ENCODE assay signal across 18 cellular contexts in genomic region chr6:169824848-169825557, GRCh38.
"Had no signal": no experiment of that assay in that cellular context is flagged by ENCODE, and none has a peak within 500 bp of the region (broad histone marks: within the 10 kb centered on the region; RNA-seq: fewer than 3 reads in every experiment).

No MANE protein-coding gene starts in this region.

- H3K9me3 ChIP-seq: gastrocnemius medialis, neutrophil, pancreas, right lobe of liver had no signal

- H3K27ac Mint-ChIP-seq: activated naive CD4-positive, alpha-beta T cell treated with anti-CD3 and anti-CD28 coated beads, Interleukin-2, amount 50 U/mL, for 72 hours; brain; effector memory CD8-positive, alpha-beta T cell; nephron; stimulated activated memory B cell treated with anti-CD40 and anti-IgM and Interleukin-4, amounts not matched to agents 10 μg/mL and 1 μg/mL and 100 μg/mL, for 72 hours; T-cell; T-helper 2 cell treated with Interferon-gamma antibody and Interleukin-4, amounts not matched to agents 5 μg/mL and 100 μg/mL, for 36 hours had no signal

- H3K4me3 ChIP-seq: esophagus squamous epithelium, gastrocnemius medialis, pancreas, right lobe of liver, skin epidermis had no signal

- DNase-seq: activated CD4-positive, alpha-beta T cell treated with anti-CD3 and anti-CD28 coated beads, Interleukin-2, amount 50 U/mL, for 1 hour; activated T-cell treated with anti-CD3 and anti-CD28 coated beads, Interleukin-2, amount 50 U/mL, for 1 hour; effector memory CD8-positive, alpha-beta T cell; esophagus squamous epithelium; gastrocnemius medialis; right lobe of liver; stimulated activated CD4-positive, alpha-beta T cell treated with anti-CD3 and anti-CD28 coated beads, Interleukin-15, amount 100 ng/mL, for 24 hours; T-cell; trophoblast cell had no signal

- H3K9me3 Mint-ChIP-seq: activated naive CD4-positive, alpha-beta T cell treated with anti-CD3 and anti-CD28 coated beads, Interleukin-2, amount 50 U/mL, for 72 hours; T-helper 2 cell treated with Interferon-gamma antibody and Interleukin-4, amounts not matched to agents 5 μg/mL and 100 μg/mL, for 36 hours had no signal

- H3K36me3 Mint-ChIP-seq: brain; stimulated activated memory B cell treated with anti-CD40 and anti-IgM and Interleukin-4, amounts not matched to agents 10 μg/mL and 1 μg/mL and 100 μg/mL, for 72 hours; T-cell had no signal

- H3K4me3 Mint-ChIP-seq: brain; effector memory CD8-positive, alpha-beta T cell; nephron; stimulated activated memory B cell treated with anti-CD40 and anti-IgM and Interleukin-4, amounts not matched to agents 10 μg/mL and 1 μg/mL and 100 μg/mL, for 72 hours; T-cell; T-helper 2 cell treated with Interferon-gamma antibody and Interleukin-4, amounts not matched to agents 5 μg/mL and 100 μg/mL, for 36 hours had no signal

- H3K36me3 ChIP-seq: esophagus squamous epithelium, gastrocnemius medialis, neutrophil, pancreas, right lobe of liver had no signal

- H3K4me1 Mint-ChIP-seq: brain; nephron; stimulated activated memory B cell treated with anti-CD40 and anti-IgM and Interleukin-4, amounts not matched to agents 10 μg/mL and 1 μg/mL and 100 μg/mL, for 72 hours; T-cell had no signal

- H3K4me1 ChIP-seq: esophagus squamous epithelium, gastrocnemius medialis, pancreas, right lobe of liver had no signal

- H3K27me3 ChIP-seq: pancreas, right lobe of liver had no signal

- ATAC-seq: activated CD4-positive, CD25-positive, alpha-beta regulatory T cell treated with anti-CD3 and anti-CD28 coated beads, Interleukin-2, amount 50 U/mL, for 24 hours; activated naive CD4-positive, alpha-beta T cell treated with anti-CD3 and anti-CD28 coated beads, Interleukin-2, amount 50 U/mL, for 72 hours; effector memory CD8-positive, alpha-beta T cell; gastrocnemius medialis; pancreas; stimulated activated memory B cell treated with anti-CD40 and anti-IgM and Interleukin-4, amounts not matched to agents 10 μg/mL and 1 μg/mL and 100 μg/mL, for 72 hours; T-cell had no signal
